13 cellular contexts compared by ENCODE assay signal in the genomic region with DNA sequence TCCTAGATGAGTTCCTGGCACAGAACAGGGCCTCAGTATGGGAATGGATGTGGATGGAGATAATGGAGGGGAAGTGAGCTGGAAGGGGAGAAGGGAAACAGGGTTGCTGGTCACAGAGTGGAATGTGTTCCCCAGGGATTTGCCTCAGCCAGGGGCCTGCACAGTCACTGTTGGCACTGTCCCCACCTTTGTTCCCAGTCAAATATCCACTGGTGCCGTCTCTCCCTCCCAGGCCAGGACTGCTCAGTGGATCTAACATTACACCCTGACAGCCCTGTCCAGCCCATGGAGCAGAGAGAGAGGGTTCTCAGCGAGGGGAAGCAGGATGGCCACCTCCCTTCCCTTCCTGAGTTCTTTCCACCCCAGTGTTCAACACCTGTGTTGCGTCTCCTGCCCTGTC. TPM values are rescaled to one million over a fixed set of nuclear protein-coding genes. Genes with fewer than 3 reads are reported as not detected.
DNase-seq lines count a peak whose midpoint lies in the region; ATAC-seq and TF ChIP-seq lines count a peak whose summit lies in the region.
"Had no signal": no experiment of that assay in that cellular context is flagged by ENCODE, and none has a peak within 500 bp of the region (broad histone marks: within the 10 kb centered on the region; RNA-seq: fewer than 3 reads in every experiment).

No MANE protein-coding gene starts in this region.

- peak overlapping the region; percentile 34 for H2BK12ac ChIP-seq in trophoblast cell (ENCODE audit: low read length)

- no peak overlapping the region for H3K18ac ChIP-seq in trophoblast cell (ENCODE audit: low read length)

- H3K36me3 ChIP-seq in Caco-2 (ENCODE audit: control insufficient read depth, insufficient read depth, low read length) (no peaks in the 10 kb centered on the region), trophoblast cell (ENCODE audit: control insufficient read depth in 1 of 2, insufficient read depth in 2 of 2, low read length in 2 of 2) (no peaks in the 10 kb centered on the region), hepatocyte (replicated peaks; ENCODE audit: insufficient read depth, low read depth) (no peaks in the 10 kb centered on the region)

- H3K4me1 ChIP-seq in Caco-2, result peaks cover 53% of the 10 kb centered on the region
- H3K4me1 ChIP-seq in trophoblast cell (ENCODE audit: control insufficient read depth in 1 of 2, insufficient read depth in 2 of 2, low read length in 2 of 2), result peaks cover 22 to 26% of the 10 kb centered on the region in 2 experiments
- peaks cover 27% of the 10 kb centered on the region for H3K4me1 ChIP-seq in hepatocyte (ENCODE audit: insufficient read depth)

- no peak overlapping the region for H4K8ac ChIP-seq in trophoblast cell (ENCODE audit: low read depth, low read length)

- intact Hi-C loops in Caco-2 (cut with micrococcal nuclease; ENCODE audit: unreplicated experiment), result no loop called here
- intact Hi-C loops in activated B cell treated with CpG ODN at 0.5 μM for 24 hours (cut with micrococcal nuclease), result loop anchor here (5.0 to 10.0 kb wide), 4 partner anchors 363 to 1952 kb away; a partner anchor contains a TSS

- no peak overlapping the region for H2AFZ ChIP-seq in trophoblast cell (ENCODE audit: insufficient read depth, low read length, poor library complexity)
- H2AFZ ChIP-seq in hepatocyte, result no peak overlapping the region

- TF ChIP-seq CTCF in Caco-2 (IDR thresholded peaks at IDR 0.05; ENCODE audit: insufficient read depth in 1 of 2, low read depth in 1 of 2, low read length in 1 of 2, severe bottlenecking in 1 of 2, unreplicated experiment in 1 of 2) (no peak), activated B cell treated with CpG ODN at 0.5 μM for 24 hours (IDR thresholded peaks at IDR 0.05) (no peak), fibroblast of pulmonary artery (IDR thresholded peaks at IDR 0.05; ENCODE audit: low read length, missing control alignments) (no peak), hepatocyte (IDR thresholded peaks at IDR 0.05; ENCODE audit: poor library complexity) (no peak)

- POLR2A ChIA-PET in Caco-2 (lab: Charles Lee) (no interaction called here), activated B cell treated with CpG ODN at 0.5 μM for 24 hours (lab: Charles Lee) (interaction anchor here (3.0 kb wide), 1 partner anchor 102 kb away, joined by 20 read pairs; a partner anchor contains a TSS)

- H3K23ac ChIP-seq in trophoblast cell (ENCODE audit: low read length), result no peak overlapping the region

- H3K27ac Mint-ChIP-seq in Caco-2 (ENCODE audit: unreplicated experiment) (peak overlapping the region; percentile 90), activated B cell treated with CpG ODN at 0.5 μM for 24 hours (no peak overlapping the region)

- peak overlapping the region; percentile 67 for H3K4me3 Mint-ChIP-seq in Caco-2 (ENCODE audit: unreplicated experiment)
- H3K4me3 Mint-ChIP-seq in activated B cell treated with CpG ODN at 0.5 μM for 24 hours, result peak overlapping the region; percentile 91

- H3K79me2 ChIP-seq in trophoblast cell (ENCODE audit: control insufficient read depth, insufficient read depth, low read length, poor library complexity) (peaks cover 7% of the 10 kb centered on the region), hepatocyte (peaks cover 31% of the 10 kb centered on the region)

- peak overlapping the region; percentile 11 for H3K14ac ChIP-seq in trophoblast cell (ENCODE audit: low read length)

- H3K4me3 ChIP-seq in Caco-2 (ENCODE audit: low read depth, low read length) (no peak overlapping the region), fibroblast of pulmonary artery (replicated peaks; ENCODE audit: low read depth, low read length) (no peak overlapping the region), trophoblast cell (ENCODE audit: low read depth, low read length) (peak overlapping the region; percentile 11), hepatocyte (no peak overlapping the region)
- H3K4me3 ChIP-seq: GM12878 had no signal

- H3K4me2 ChIP-seq in trophoblast cell (ENCODE audit: low read length), result peak overlapping the region; percentile 12
- H3K4me2 ChIP-seq in hepatocyte, result no peak overlapping the region

- peaks cover 41% of the 10 kb centered on the region for H3K4me1 Mint-ChIP-seq in Caco-2 (ENCODE audit: low read depth, unreplicated experiment)
- H3K4me1 Mint-ChIP-seq in activated B cell treated with CpG ODN at 0.5 μM for 24 hours, result peaks cover 69% of the 10 kb centered on the region

- H3K36me3 Mint-ChIP-seq in Caco-2 (ENCODE audit: insufficient read depth, unreplicated experiment), result peaks cover 18% of the 10 kb centered on the region
- peaks cover 15% of the 10 kb centered on the region for H3K36me3 Mint-ChIP-seq in activated B cell treated with CpG ODN at 0.5 μM for 24 hours (ENCODE audit: low read depth)

- H3K27me3 Mint-ChIP-seq in Caco-2 (ENCODE audit: insufficient read depth, unreplicated experiment) (no peaks in the 10 kb centered on the region), activated B cell treated with CpG ODN at 0.5 μM for 24 hours (no peaks in the 10 kb centered on the region)

- no TSS peak for BruUV-seq in Caco-2 (replicated peaks; lab: Mats Ljungman, UMichigan)

- H4K12ac ChIP-seq in trophoblast cell (ENCODE audit: low read depth, low read length), result no peak overlapping the region

- CTCF ChIA-PET in Caco-2 (lab: Charles Lee), result interaction anchor here (0.6 kb wide), 1 partner anchor 677 kb away, joined by 7 read pairs; no protein-coding TSS in a partner anchor
- CTCF ChIA-PET in activated B cell treated with CpG ODN at 0.5 μM for 24 hours (lab: Charles Lee), result no interaction called here

- no peak overlapping the region for H4K91ac ChIP-seq in trophoblast cell (ENCODE audit: low read depth, low read length)

- no peak overlapping the region for H3K27ac ChIP-seq in trophoblast cell (ENCODE audit: low read depth, low read length)
- no peak overlapping the region for H3K27ac ChIP-seq in hepatocyte

- H3K4ac ChIP-seq in trophoblast cell (ENCODE audit: low read depth, low read length), result no peak overlapping the region

- no peaks in the 10 kb centered on the region for H3K27me3 ChIP-seq in Caco-2 (replicated peaks; ENCODE audit: control insufficient read depth, insufficient read depth, low read length)
- no peaks in the 10 kb centered on the region for H3K27me3 ChIP-seq in trophoblast cell (ENCODE audit: insufficient read depth, low read length)
- no peaks in the 10 kb centered on the region for H3K27me3 ChIP-seq in hepatocyte

- peaks cover 11% of the 10 kb centered on the region for H3K79me1 ChIP-seq in trophoblast cell (ENCODE audit: low read length)

- no peak overlapping the region for H3K9ac ChIP-seq in trophoblast cell (ENCODE audit: low read length)

- no CpG with 5 or more reads among the region's 3 CpGs for WGBS in trophoblast cell (ENCODE audit: extremely low coverage, insufficient coverage, insufficient read length)
- WGBS in hepatocyte (ENCODE audit: low lambda C conversion rate, missing lambda C conversion rate), result 66% methylated on average over 3 of the region's 3 CpGs

- peaks cover 27% of the 10 kb centered on the region for H4K20me1 ChIP-seq in hepatocyte (ENCODE audit: insufficient read depth, poor library complexity, severe bottlenecking)

- H2BK5ac ChIP-seq in trophoblast cell (ENCODE audit: low read depth, low read length, poor library complexity), result peak overlapping the region; percentile 5

- no peak for ATAC-seq in activated B cell treated with CpG ODN at 0.5 μM for 24 hours (ENCODE audit: low read depth)
- ATAC-seq in HG03045 (IDR thresholded peaks at IDR 0.05; ENCODE audit: unreplicated experiment), result no peak
- ATAC-seq: GM12878, left lobe of liver had no signal

- DNase-seq in Caco-2 (no peak), activated B cell treated with CpG ODN at 0.5 μM for 24 hours (no peak), fibroblast of pulmonary artery (ENCODE audit: low read depth) (peak; percentile 80), trophoblast cell (no peak), SIG-M5 treated with dmso at 0.1 percent for 504 hours (lab: John Stamatoyannopoulos, UW; ENCODE audit: unreplicated experiment) (no peak), hepatocyte (ENCODE audit: low spot score) (no peak), HUDEP-2 (lab: John Stamatoyannopoulos, UW; ENCODE audit: unreplicated experiment in 76 of 76) (no peak)
- DNase-seq: activated CD4-positive, alpha-beta T cell treated with anti-CD3 and anti-CD28 coated beads for 48 hours; NCI-H187; retina had no signal

- H2BK120ac ChIP-seq in trophoblast cell (ENCODE audit: insufficient read depth, low read length, poor library complexity), result no peak overlapping the region

- no peaks in the 10 kb centered on the region for H3K9me3 ChIP-seq in Caco-2
- H3K9me3 ChIP-seq in trophoblast cell (ENCODE audit: insufficient read depth, low read depth, low read length), result no peaks in the 10 kb centered on the region
- no peaks in the 10 kb centered on the region for H3K9me3 ChIP-seq in hepatocyte (ENCODE audit: low read depth)

- H3K9me3 Mint-ChIP-seq in Caco-2 (ENCODE audit: unreplicated experiment), result no peaks in the 10 kb centered on the region
- H3K9me3 Mint-ChIP-seq in activated B cell treated with CpG ODN at 0.5 μM for 24 hours, result no peaks in the 10 kb centered on the region

- H2AK5ac ChIP-seq in trophoblast cell (ENCODE audit: low read length), result peak overlapping the region; percentile 13

- no peaks in the 10 kb centered on the region for H3K9me2 ChIP-seq in hepatocyte (replicated peaks; ENCODE audit: insufficient read depth)

RNA-seq across cellular contexts. Expression of a gene that starts 1.5 kb away (rescaled TPM):
- 135 and 150 TPM in 2 replicates for total RNA-seq in Caco-2 (2022)
- total RNA-seq in activated B cell treated with CpG ODN at 0.5 μM for 24 hours, result 62.5 and 64.1 TPM in 2 replicates
- 26.5 and 27.1 TPM in 2 replicates for polyA plus RNA-seq in trophoblast cell (2013)
- 53.4 and 77.6 TPM in 2 replicates for total RNA-seq in hepatocyte
- polyA plus RNA-seq in hepatocyte, result 38.1 and 49.1 TPM in 2 replicates

RNA-seq across cellular contexts. Expression of a gene that starts 39.1 kb away (rescaled TPM):
- total RNA-seq in Caco-2 (2022), result 62.0 and 101 TPM in 2 replicates
- 0.20 and 0.35 TPM in 2 replicates for total RNA-seq in activated B cell treated with CpG ODN at 0.5 μM for 24 hours
- polyA plus RNA-seq in trophoblast cell (2013), result 0.08 TPM in 1 of 2 replicates, not detected in the other
- total RNA-seq in hepatocyte, result 9.6 and 11.2 TPM in 2 replicates
- 27.9 and 32.9 TPM in 2 replicates for polyA plus RNA-seq in hepatocyte
